In genomic region chr1:161940866-161941591, GRCh38 we compare ENCODE assay signal across 15 cellular contexts.
"Had no signal": no experiment of that assay in that cellular context is flagged by ENCODE, and none has a peak within 500 bp of the region (broad histone marks: within the 10 kb centered on the region; RNA-seq: fewer than 3 reads in every experiment).

No MANE protein-coding gene starts in this region.

- H3K9me3 ChIP-seq: gastroesophageal sphincter, heart right ventricle, left lung, suprapubic skin had no signal

- H3K9me3 Mint-ChIP-seq: activated T-helper 17 cell treated with anti-CD3 and anti-CD28 coated beads, Interleukin-2, amount 50 U/mL, for 72 hours; naive thymus-derived CD8-positive, alpha-beta T cell had no signal

- ATAC-seq: activated T-helper 17 cell treated with anti-CD3 and anti-CD28 coated beads, Interleukin-2, amount 50 U/mL, for 72 hours; gastroesophageal sphincter; heart right ventricle; left lung; naive thymus-derived CD8-positive, alpha-beta T cell; right cardiac atrium; stimulated activated naive CD8-positive, alpha-beta T cell treated with anti-CD3 and anti-CD28 coated beads, Interleukin-15, Interleukin-2, amounts not matched to agents 100 U/mL and 50 U/mL, for 24 hours had no signal

- H3K4me1 ChIP-seq: gastroesophageal sphincter, left lung, suprapubic skin had no signal

- H3K27ac Mint-ChIP-seq: activated T-helper 17 cell treated with anti-CD3 and anti-CD28 coated beads, Interleukin-2, amount 50 U/mL, for 72 hours; type B pancreatic cell had no signal

- H3K27ac ChIP-seq: gastroesophageal sphincter, heart right ventricle, left lung, suprapubic skin had no signal

- H3K4me3 Mint-ChIP-seq: activated T-helper 17 cell treated with anti-CD3 and anti-CD28 coated beads, Interleukin-2, amount 50 U/mL, for 72 hours; naive thymus-derived CD8-positive, alpha-beta T cell had no signal

- H3K27me3 Mint-ChIP-seq: activated T-helper 17 cell treated with anti-CD3 and anti-CD28 coated beads, Interleukin-2, amount 50 U/mL, for 72 hours; naive thymus-derived CD8-positive, alpha-beta T cell; type B pancreatic cell had no signal

- H3K4me3 ChIP-seq: gastroesophageal sphincter, heart right ventricle, left lung, suprapubic skin had no signal

- DNase-seq: activated CD4-positive, alpha-beta T cell treated with anti-CD3 and anti-CD28 coated beads, Interleukin-2, amount 50 U/mL, for 48 hours; activated CD4-positive, CD25-positive, alpha-beta regulatory T cell treated with anti-CD3 and anti-CD28 coated beads, Interleukin-2, amount 50 U/mL, for 72 hours; activated naive CD4-positive, alpha-beta T cell treated with Interleukin-2 at 50 U/mL for 16 hours; anterior cingulate cortex; heart right ventricle; left lung; naive thymus-derived CD8-positive, alpha-beta T cell; right cardiac atrium; small intestine; stimulated activated naive CD8-positive, alpha-beta T cell treated with anti-CD3 and anti-CD28 coated beads, Interleukin-15, Interleukin-2, amounts not matched to agents 100 U/mL and 50 U/mL, for 24 hours; T-helper 9 cell had no signal

- H3K27me3 ChIP-seq: gastroesophageal sphincter, heart right ventricle, left lung, suprapubic skin had no signal
